6 cellular contexts compared by ENCODE assay signal in genomic region chr17:6656797-6657632, GRCh38. TPM values are rescaled to one million over a fixed set of nuclear protein-coding genes. Genes with fewer than 3 reads are reported as not detected.
A peak's percentile ranks its signal among the peaks of the same experiment; 100 is the strongest.
DNase-seq lines count a peak whose midpoint lies in the region; ATAC-seq and TF ChIP-seq lines count a peak whose summit lies in the region.
"Not testable (repeated sequence)": the region's sequence is repeated elsewhere in the genome, so short reads cannot be mapped to it uniquely, and the experiment has no call there.
"Had no signal": no experiment of that assay in that cellular context is flagged by ENCODE, and none has a peak within 500 bp of the region (broad histone marks: within the 10 kb centered on the region; RNA-seq: fewer than 3 reads in every experiment).

No MANE protein-coding gene starts in this region.

- ATAC-seq in GM21447 (IDR thresholded peaks at IDR 0.05; ENCODE audit: unreplicated experiment) (peak; percentile 41), RWPE2 (ENCODE audit: low read depth) (peak; percentile 34)

- not testable (repeated sequence) for H3K27me3 ChIP-seq in RWPE2 (ENCODE audit: insufficient read depth, poor library complexity, severe bottlenecking); parathyroid adenoma (ENCODE audit: control insufficient read depth, insufficient read depth, low read length)
- peaks cover 76% of the 10 kb centered on the region for H3K27me3 ChIP-seq in cardiac muscle cell

- peak overlapping the region; percentile 38 for H3K4me3 ChIP-seq in RWPE2 (ENCODE audit: severe bottlenecking)
- H3K4me3 ChIP-seq in cardiac muscle cell: peak overlapping the region; percentile 27
- H3K4me3 ChIP-seq in parathyroid adenoma (ENCODE audit: low read depth, low read length): peak overlapping the region; percentile 49

- H3K9ac ChIP-seq in parathyroid adenoma: not testable (repeated sequence)

- not testable (repeated sequence) for H3K9me3 Mint-ChIP-seq in activated T-helper 2 cell treated with anti-CD3 and anti-CD28 coated beads, Interferon-gamma antibody, Interleukin-2, Interleukin-4, amounts not matched to agents 10 μg/mL and 5 μg/mL and 100 μg/mL, durations not matched to agents 14 hours and 24 hours and 36 hours

- H3K9me3 ChIP-seq in RWPE2 (ENCODE audit: severe bottlenecking); cardiac muscle cell (ENCODE audit: low read depth); parathyroid adenoma (ENCODE audit: control insufficient read depth, low read length): not testable (repeated sequence)

- H3K4me1 ChIP-seq in RWPE2 (ENCODE audit: insufficient read depth, poor library complexity, severe bottlenecking): peaks cover 21% of the 10 kb centered on the region
- peaks cover 11% of the 10 kb centered on the region for H3K4me1 ChIP-seq in cardiac muscle cell (ENCODE audit: low read depth)
- H3K4me1 ChIP-seq in parathyroid adenoma: not testable (repeated sequence)

- intact Hi-C loops in activated T-helper 2 cell treated with anti-CD3 and anti-CD28 coated beads, Interferon-gamma antibody, Interleukin-2, Interleukin-4, amounts not matched to agents 10 μg/mL and 5 μg/mL and 100 μg/mL, durations not matched to agents 14 hours and 24 hours and 36 hours (cut with micrococcal nuclease): loop anchor here (10.0 kb wide), 1 partner anchor 98 kb away; the partner anchor contains the start of gene XAF1

- peak overlapping the region; percentile 77 for H3K4me3 Mint-ChIP-seq in activated T-helper 2 cell treated with anti-CD3 and anti-CD28 coated beads, Interferon-gamma antibody, Interleukin-2, Interleukin-4, amounts not matched to agents 10 μg/mL and 5 μg/mL and 100 μg/mL, durations not matched to agents 14 hours and 24 hours and 36 hours (ENCODE audit: low read depth)

- TF ChIP-seq CTCF in RWPE2 (IDR thresholded peaks at IDR 0.05; ENCODE audit: poor library complexity, severe bottlenecking); cardiac muscle cell (IDR thresholded peaks at IDR 0.05; ENCODE audit: low read depth, low read length); parathyroid adenoma (IDR thresholded peaks at IDR 0.05): not testable (repeated sequence)

- H3K27ac Mint-ChIP-seq in activated T-helper 2 cell treated with anti-CD3 and anti-CD28 coated beads, Interferon-gamma antibody, Interleukin-2, Interleukin-4, amounts not matched to agents 10 μg/mL and 5 μg/mL and 100 μg/mL, durations not matched to agents 14 hours and 24 hours and 36 hours: not testable (repeated sequence)

- H3K79me2 ChIP-seq in parathyroid adenoma: not testable (repeated sequence)

- not testable (repeated sequence) for H3K36me3 Mint-ChIP-seq in activated T-helper 2 cell treated with anti-CD3 and anti-CD28 coated beads, Interferon-gamma antibody, Interleukin-2, Interleukin-4, amounts not matched to agents 10 μg/mL and 5 μg/mL and 100 μg/mL, durations not matched to agents 14 hours and 24 hours and 36 hours (ENCODE audit: low read depth)

- H3K27ac ChIP-seq in RWPE2 (ENCODE audit: poor library complexity, severe bottlenecking); cardiac muscle cell; parathyroid adenoma: not testable (repeated sequence)

- peaks cover 45% of the 10 kb centered on the region for H3K27me3 Mint-ChIP-seq in activated T-helper 2 cell treated with anti-CD3 and anti-CD28 coated beads, Interferon-gamma antibody, Interleukin-2, Interleukin-4, amounts not matched to agents 10 μg/mL and 5 μg/mL and 100 μg/mL, durations not matched to agents 14 hours and 24 hours and 36 hours (ENCODE audit: low read depth)

- peak overlapping the region; percentile 77 for H2AFZ ChIP-seq in parathyroid adenoma

- peaks cover 50% of the 10 kb centered on the region for H3K4me1 Mint-ChIP-seq in activated T-helper 2 cell treated with anti-CD3 and anti-CD28 coated beads, Interferon-gamma antibody, Interleukin-2, Interleukin-4, amounts not matched to agents 10 μg/mL and 5 μg/mL and 100 μg/mL, durations not matched to agents 14 hours and 24 hours and 36 hours (ENCODE audit: low read depth)

- DNase-seq in RWPE2 (ENCODE audit: low spot score); cardiac muscle cell (ENCODE audit: low read depth in 1 of 2, low spot score in 1 of 2): not testable (repeated sequence)
- peak; percentile 54 for DNase-seq in activated T-helper 2 cell treated with anti-CD3 and anti-CD28 coated beads, Interferon-gamma antibody, Interleukin-2, Interleukin-4, amounts not matched to agents 10 μg/mL and 5 μg/mL and 100 μg/mL, durations not matched to agents 14 hours and 24 hours and 36 hours (ENCODE audit: low spot score)

- H3K4me2 ChIP-seq in parathyroid adenoma (ENCODE audit: low read length): peak overlapping the region; percentile 50

- not testable (repeated sequence) for H3K36me3 ChIP-seq in RWPE2 (ENCODE audit: low read depth); cardiac muscle cell; parathyroid adenoma (ENCODE audit: control insufficient read depth, insufficient read depth, low read length)

RNA-seq across cellular contexts. Expression of gene C17orf100, which starts 5.5 kb away (rescaled TPM):
- total RNA-seq in activated T-helper 2 cell treated with anti-CD3 and anti-CD28 coated beads, Interferon-gamma antibody, Interleukin-2, Interleukin-4, amounts not matched to agents 10 μg/mL and 5 μg/mL and 100 μg/mL, durations not matched to agents 14 hours and 24 hours and 36 hours: 1.5 and 2.0 TPM in 2 replicates
- total RNA-seq in cardiac muscle cell: 2.4 and 3.7 TPM in 2 replicates
- polyA plus RNA-seq in cardiac muscle cell: 7.1 and 8.2 TPM in 2 replicates

RNA-seq across cellular contexts. Expression of gene MED31, which starts 5.6 kb away (rescaled TPM):
- total RNA-seq in activated T-helper 2 cell treated with anti-CD3 and anti-CD28 coated beads, Interferon-gamma antibody, Interleukin-2, Interleukin-4, amounts not matched to agents 10 μg/mL and 5 μg/mL and 100 μg/mL, durations not matched to agents 14 hours and 24 hours and 36 hours: 19.1 and 24.2 TPM in 2 replicates
- 7.1 and 15.7 TPM in 2 replicates for total RNA-seq in cardiac muscle cell
- 44.1 and 72.6 TPM in 2 replicates for polyA plus RNA-seq in cardiac muscle cell

RNA-seq across cellular contexts. Expression of gene TXNDC17, which starts 16.2 kb away (rescaled TPM):
- 86.9 and 92.7 TPM in 2 replicates for total RNA-seq in activated T-helper 2 cell treated with anti-CD3 and anti-CD28 coated beads, Interferon-gamma antibody, Interleukin-2, Interleukin-4, amounts not matched to agents 10 μg/mL and 5 μg/mL and 100 μg/mL, durations not matched to agents 14 hours and 24 hours and 36 hours
- 128 and 270 TPM in 2 replicates for total RNA-seq in cardiac muscle cell
- 279 and 467 TPM in 2 replicates for polyA plus RNA-seq in cardiac muscle cell

RNA-seq across cellular contexts. Expression of gene KIAA0753, which starts 16.5 kb away (rescaled TPM):
- 23.6 and 24.7 TPM in 2 replicates for total RNA-seq in activated T-helper 2 cell treated with anti-CD3 and anti-CD28 coated beads, Interferon-gamma antibody, Interleukin-2, Interleukin-4, amounts not matched to agents 10 μg/mL and 5 μg/mL and 100 μg/mL, durations not matched to agents 14 hours and 24 hours and 36 hours
- 11.3 and 13.5 TPM in 2 replicates for total RNA-seq in cardiac muscle cell
- polyA plus RNA-seq in cardiac muscle cell: 6.9 and 9.2 TPM in 2 replicates

RNA-seq across cellular contexts. Expression of gene SLC13A5, which starts 56.2 kb away (rescaled TPM):
- not detected in 2 replicates for total RNA-seq in activated T-helper 2 cell treated with anti-CD3 and anti-CD28 coated beads, Interferon-gamma antibody, Interleukin-2, Interleukin-4, amounts not matched to agents 10 μg/mL and 5 μg/mL and 100 μg/mL, durations not matched to agents 14 hours and 24 hours and 36 hours
- total RNA-seq in cardiac muscle cell: 0.18 and 0.67 TPM in 2 replicates
- 0.15 TPM in 1 of 2 replicates, not detected in the other for polyA plus RNA-seq in cardiac muscle cell
- total RNA-seq: RPMI7951 had no signal
